21 cellular contexts compared by ENCODE assay signal in genomic region chr2:53594586-53594918, GRCh38.
DNase-seq lines count a peak whose midpoint lies in the region; ATAC-seq and TF ChIP-seq lines count a peak whose summit lies in the region.
"Had no signal": no experiment of that assay in that cellular context is flagged by ENCODE, and none has a peak within 500 bp of the region (broad histone marks: within the 10 kb centered on the region; RNA-seq: fewer than 3 reads in every experiment).

No MANE protein-coding gene starts in this region.

- no peaks in the 10 kb centered on the region for H3K9me3 ChIP-seq in lower lobe of right lung
- H3K9me3 ChIP-seq: body of pancreas, spleen had no signal

- DNase-seq in DMS79 (lab: John Stamatoyannopoulos, UW), result peak; percentile 87
- peak; percentile 16 for DNase-seq in HK-2 (ENCODE audit: unreplicated experiment)
- peak; percentile 17 for DNase-seq in NCI-H510A (lab: John Stamatoyannopoulos, UW)
- no peak for DNase-seq in foreskin keratinocyte
- no peak for DNase-seq in lower lobe of right lung
- DNase-seq in UCSD-AML1 (lab: John Stamatoyannopoulos, UW; ENCODE audit: unreplicated experiment), result no peak
- no peak for DNase-seq in SW480 (ENCODE audit: low spot score)
- DNase-seq: activated CD4-positive, alpha-beta T cell treated with anti-CD3 and anti-CD28 coated beads, Interleukin-2, amount 10 ng/mL, durations not matched to agents 7 days and 5 days; activated naive CD8-positive, alpha-beta T cell treated with anti-CD3 and anti-CD28 coated beads for 36 hours; body of pancreas; CD4-positive, alpha-beta memory T cell; cortex of kidney; NCI-H187; NCI-H524 treated with DMSO at 0.1 percent for 48 hours; spleen; T-helper 1 cell had no signal

- ATAC-seq in foreskin keratinocyte (peak; percentile 27), lower lobe of right lung (no peak), GM18498 (IDR thresholded peaks at IDR 0.05; ENCODE audit: unreplicated experiment) (no peak)
- ATAC-seq: activated T-helper 17 cell treated with anti-CD3 and anti-CD28 coated beads, Interleukin-2, amount 50 U/mL, for 72 hours; body of pancreas; Right ventricle myocardium inferior had no signal

- H3K27ac ChIP-seq in foreskin keratinocyte, result no peak overlapping the region
- H3K27ac ChIP-seq in lower lobe of right lung, result no peak overlapping the region
- H3K27ac ChIP-seq: body of pancreas, HL-60, neural progenitor cell, spleen had no signal

- H3K36me3 ChIP-seq in lower lobe of right lung, result no peaks in the 10 kb centered on the region
- H3K36me3 ChIP-seq: neural progenitor cell, spleen had no signal

- H3K27me3 ChIP-seq in foreskin keratinocyte, result no peaks in the 10 kb centered on the region
- no peaks in the 10 kb centered on the region for H3K27me3 ChIP-seq in lower lobe of right lung (ENCODE audit: low read depth)
- H3K27me3 ChIP-seq: body of pancreas, neural progenitor cell, spleen had no signal

- intact Hi-C loops in lower lobe of right lung (cut with DNase I), result no loop called here

- no peaks in the 10 kb centered on the region for H3K4me1 ChIP-seq in foreskin keratinocyte
- no peaks in the 10 kb centered on the region for H3K4me1 ChIP-seq in lower lobe of right lung
- H3K4me1 ChIP-seq: body of pancreas, spleen had no signal

- no peak overlapping the region for H3K4me3 ChIP-seq in lower lobe of right lung
- H3K4me3 ChIP-seq: body of pancreas, neural progenitor cell, spleen had no signal

- no peak for TF ChIP-seq CTCF in foreskin keratinocyte (conservative IDR thresholded peaks at IDR 0.05)
- no peak for TF ChIP-seq CTCF in lower lobe of right lung (IDR thresholded peaks at IDR 0.05)

Comparison
In these comparisons a context has a peak if more than half of its experiments do, and no peak if none do; other contexts are left out.
1. DNase-seq: peak in DMS79 (single experiment), HK-2 (single experiment) and NCI-H510A (single experiment); none in foreskin keratinocyte (0 of 2), lower lobe of right lung (single experiment), UCSD-AML1 (single experiment) and SW480 (single experiment).